ENCODE assay signal across 14 cellular contexts in genomic region chr11:107482234-107482633, GRCh38.
DNase-seq lines count a peak whose midpoint lies in the region; ATAC-seq and TF ChIP-seq lines count a peak whose summit lies in the region.
"Had no signal": no experiment of that assay in that cellular context is flagged by ENCODE, and none has a peak within 500 bp of the region (broad histone marks: within the 10 kb centered on the region; RNA-seq: fewer than 3 reads in every experiment).

No MANE protein-coding gene starts in this region.

- H3K4me3 ChIP-seq in MM.1S (ENCODE audit: low read length), result no peak overlapping the region
- H3K4me3 ChIP-seq: BLaER1 had no signal

- no peak overlapping the region for H2AFZ ChIP-seq in MM.1S (ENCODE audit: low read length)

- no peaks in the 10 kb centered on the region for H3K9me2 ChIP-seq in MM.1S (replicated peaks; ENCODE audit: insufficient read depth, low read length)

- H3K27me3 ChIP-seq in MM.1S (replicated peaks; ENCODE audit: insufficient read depth, low read length), result no peaks in the 10 kb centered on the region
- H3K27me3 ChIP-seq: BLaER1 had no signal

- no peak for TF ChIP-seq POLR2A in GM18505 (IDR thresholded peaks at IDR 0.05; ENCODE audit: borderline replicate concordance, extremely low read depth, insufficient read depth, insufficient read length)

- no peak for ATAC-seq in GM18505 (IDR thresholded peaks at IDR 0.05; ENCODE audit: unreplicated experiment)

- H3F3A ChIP-seq in MM.1S (ENCODE audit: insufficient read depth, low read length), result no peaks in the 10 kb centered on the region

- no peak overlapping the region for H3K27ac ChIP-seq in MM.1S (ENCODE audit: low read length)
- H3K27ac ChIP-seq: BLaER1 had no signal

- peaks cover 9% of the 10 kb centered on the region for H3K4me1 ChIP-seq in MM.1S (ENCODE audit: low read length)
- H3K4me1 ChIP-seq: BLaER1 had no signal

- H3K4me2 ChIP-seq in MM.1S (ENCODE audit: low read depth, low read length), result no peak overlapping the region
- H3K4me2 ChIP-seq: BLaER1 had no signal

- TF ChIP-seq CTCF in MM.1S (IDR thresholded peaks at IDR 0.05; ENCODE audit: low read length), result no peak

- no peak overlapping the region for H3K9ac ChIP-seq in MM.1S (ENCODE audit: low read length)
- H3K9ac ChIP-seq: BLaER1 had no signal

- H3K79me2 ChIP-seq in MM.1S (ENCODE audit: low read length), result no peaks in the 10 kb centered on the region

- no peaks in the 10 kb centered on the region for H4K20me1 ChIP-seq in MM.1S (ENCODE audit: insufficient read depth, low read length)
- H4K20me1 ChIP-seq: BLaER1 had no signal

- no peaks in the 10 kb centered on the region for H3K36me3 ChIP-seq in MM.1S (replicated peaks; ENCODE audit: insufficient read depth, low read length)
- H3K36me3 ChIP-seq: BLaER1 had no signal

- DNase-seq in NCI-H1417 (lab: John Stamatoyannopoulos, UW) (peak in 2 of 3 experiments; percentile 13 to 34), NCI-H1417 treated with DMSO at 0.1 percent for 48 hours (lab: John Stamatoyannopoulos, UW) (no peak), MM.1S (peak; percentile 37), RPMI8226 (peak; percentile 8), NCI-H1105 treated with DMSO at 0.1 percent for 48 hours (lab: John Stamatoyannopoulos, UW) (no peak), NCI-H2107 treated with DMSO at 0.1 percent for 48 hours (lab: John Stamatoyannopoulos, UW; ENCODE audit: unreplicated experiment) (no peak)
- DNase-seq: 8988T; CD4-positive, alpha-beta memory T cell; DMS153; DND-41; EL; H9 had no signal

- H3K9me3 ChIP-seq in MM.1S (replicated peaks; ENCODE audit: insufficient read depth, low read length), result no peaks in the 10 kb centered on the region
- H3K9me3 ChIP-seq: BLaER1 had no signal

Comparison
In these comparisons a context has a peak if more than half of its experiments do, and no peak if none do; other contexts are left out.
1. DNase-seq: peak in NCI-H1417 (2 of 3), MM.1S (single experiment) and RPMI8226 (single experiment); none in NCI-H1417 treated with DMSO at 0.1 percent for 48 hours (single experiment), NCI-H1105 treated with DMSO at 0.1 percent for 48 hours (single experiment) and NCI-H2107 treated with DMSO at 0.1 percent for 48 hours (single experiment).